Comparison of ENCODE assay signal across 9 cellular contexts in genomic region chr5:71482132-71482531, GRCh38. TPM values are rescaled to one million over a fixed set of nuclear protein-coding genes. Genes with fewer than 3 reads are reported as not detected.
A peak's percentile ranks its signal among the peaks of the same experiment; 100 is the strongest.
DNase-seq lines count a peak whose midpoint lies in the region; ATAC-seq and TF ChIP-seq lines count a peak whose summit lies in the region.
"Had no signal": no experiment of that assay in that cellular context is flagged by ENCODE, and none has a peak within 500 bp of the region (broad histone marks: within the 10 kb centered on the region; RNA-seq: fewer than 3 reads in every experiment).

No MANE protein-coding gene starts in this region.

- H3K4me3 Mint-ChIP-seq in glutamatergic neuron (ENCODE audit: unreplicated experiment) = no peak overlapping the region

- no peaks in the 10 kb centered on the region for H3K9me3 Mint-ChIP-seq in glutamatergic neuron (ENCODE audit: unreplicated experiment)

- H3K36me3 ChIP-seq in body of pancreas (replicated peaks in 1 of 2; ENCODE audit: insufficient read depth in 1 of 2, low read depth in 2 of 2) = peaks cover 2% of the 10 kb centered on the region in 2 donors

- H3K27ac ChIP-seq in body of pancreas = no peak overlapping the region

- intact Hi-C loops in body of pancreas (cut with DNase I) = no loop called here

- H3K9me3 ChIP-seq in body of pancreas = no peaks in the 10 kb centered on the region

- H3K27me3 ChIP-seq in body of pancreas = no peaks in the 10 kb centered on the region

- no peak overlapping the region for H3K27ac Mint-ChIP-seq in glutamatergic neuron (ENCODE audit: unreplicated experiment)

- 30 to 32% methylated on average over 2 of the region's 2 CpGs for WGBS in body of pancreas, 2 donors

- DNase-seq in DMS53 treated with DMSO at 0.1 percent for 48 hours (lab: John Stamatoyannopoulos, UW; ENCODE audit: unreplicated experiment) = peak; percentile 37
- peak; percentile 41 for DNase-seq in NCI-H146 (lab: John Stamatoyannopoulos, UW)
- DNase-seq in body of pancreas = peak in 3 of 4 donors; percentile 13 to 31 (median 14)
- DNase-seq in lung microvascular endothelial cell (ENCODE audit: low read depth in 2 of 2) = peak; percentile 26 to 78
- DNase-seq in glutamatergic neuron = no peak
- no peak for DNase-seq in globus pallidus (ENCODE audit: low spot score)
- no peak for DNase-seq in HPDE6-E6E7 (ENCODE audit: extremely low spot score)
- DNase-seq: stimulated activated CD4-positive, alpha-beta T cell treated with anti-CD3 and anti-CD28 coated beads, Interleukin-4, amount 100 ng/mL, for 4 hours had no signal

- no peaks in the 10 kb centered on the region for H3K4me1 Mint-ChIP-seq in glutamatergic neuron (ENCODE audit: low read depth, unreplicated experiment)

- TF ChIP-seq CTCF in body of pancreas (IDR thresholded peaks at IDR 0.05) = no peak
- no peak for TF ChIP-seq CTCF in glutamatergic neuron (IDR thresholded peaks at IDR 0.05; ENCODE audit: partially characterized antibody, unreplicated experiment)

- H3K27me3 Mint-ChIP-seq in glutamatergic neuron (ENCODE audit: unreplicated experiment) = no peaks in the 10 kb centered on the region

- no peak for TF ChIP-seq POLR2A in body of pancreas (IDR thresholded peaks at IDR 0.05)

- peaks cover 8% of the 10 kb centered on the region for H3K4me1 ChIP-seq in body of pancreas

- no peaks in the 10 kb centered on the region for H3K36me3 Mint-ChIP-seq in glutamatergic neuron (ENCODE audit: unreplicated experiment)

- no peak overlapping the region for H3K4me3 ChIP-seq in body of pancreas

- ATAC-seq in body of pancreas (no peak), HG02981 (IDR thresholded peaks at IDR 0.05; ENCODE audit: unreplicated experiment) (no peak)

RNA-seq across cellular contexts. Expression of gene BDP1, which starts 26.7 kb away (rescaled TPM):
- total RNA-seq in body of pancreas = 10 to 100 TPM; 21.0 to 27.4 TPM
- 12.9 and 19.2 TPM in 2 replicates for total RNA-seq in lung microvascular endothelial cell
- 37.0 TPM for total RNA-seq in glutamatergic neuron (ENCODE audit: unreplicated experiment)

Comparison
In these comparisons a context has a peak if more than half of its experiments do, and no peak if none do; other contexts are left out.
1. DNase-seq: peak in DMS53 treated with DMSO at 0.1 percent for 48 hours (single experiment), NCI-H146 (single experiment), body of pancreas (3 of 4) and lung microvascular endothelial cell (2 of 2); none in glutamatergic neuron (single experiment), globus pallidus (single experiment) and HPDE6-E6E7 (single experiment).